In genomic region chr19:33868821-33869412, GRCh38 we compare ENCODE assay signal across 9 cellular contexts.
DNase-seq lines count a peak whose midpoint lies in the region; ATAC-seq and TF ChIP-seq lines count a peak whose summit lies in the region.
"Had no signal": no experiment of that assay in that cellular context is flagged by ENCODE, and none has a peak within 500 bp of the region (broad histone marks: within the 10 kb centered on the region; RNA-seq: fewer than 3 reads in every experiment).

No MANE protein-coding gene starts in this region.

- H3K27ac ChIP-seq in H9 (ENCODE audit: insufficient read length, low read depth, low read length) (no peak overlapping the region), gastrocnemius medialis (no peak overlapping the region)

- H3K79me2 ChIP-seq in H9 (ENCODE audit: insufficient read depth, low read length) = no peaks in the 10 kb centered on the region

- no peaks in the 10 kb centered on the region for H3K36me3 ChIP-seq in gastrocnemius medialis

- no peak overlapping the region for H4K5ac ChIP-seq in H9 (ENCODE audit: insufficient read length, low read depth, low read length)

- H3K18ac ChIP-seq in H9 (ENCODE audit: insufficient read length, low read depth, low read length) = peak overlapping the region; percentile 25

- H3K4ac ChIP-seq in H9 (ENCODE audit: low read depth, low read length) = no peak overlapping the region

- H3K4me1 Mint-ChIP-seq in H9 = peaks cover 16 to 20% of the 10 kb centered on the region in 2 experiments
- H3K4me1 Mint-ChIP-seq in brain = peaks cover 29% of the 10 kb centered on the region
- H3K4me1 Mint-ChIP-seq: activated CD4-positive, alpha-beta T cell treated with anti-CD3 and anti-CD28 coated beads for 36 hours had no signal

- intact Hi-C loops in gastrocnemius medialis (cut with DNase I; ENCODE audit: low total_unique reads) = no loop called here

- no peak overlapping the region for H3K4me2 ChIP-seq in H9 (ENCODE audit: insufficient read depth, insufficient read length, low read length)

- H3K4me3 Mint-ChIP-seq in H9 (peak overlapping the region in 1 of 2 experiments; percentile 23; a peak in 1 of 5 replicates), brain (peak overlapping the region; percentile 45 to 81 (median 74))
- H3K4me3 Mint-ChIP-seq: activated CD4-positive, alpha-beta T cell treated with anti-CD3 and anti-CD28 coated beads for 36 hours had no signal

- H3K27ac Mint-ChIP-seq in H9 (no peak overlapping the region), brain (peak overlapping the region; percentile 72 to 96 (median 93))
- H3K27ac Mint-ChIP-seq: activated CD4-positive, alpha-beta T cell treated with anti-CD3 and anti-CD28 coated beads for 36 hours had no signal

- H2BK20ac ChIP-seq in H9 (ENCODE audit: low read depth, low read length, poor library complexity, severe bottlenecking) = no peak overlapping the region

- ATAC-seq in gastrocnemius medialis (no peak), HG02840 (IDR thresholded peaks at IDR 0.05; ENCODE audit: low FRiP score, unreplicated experiment) (no peak)
- ATAC-seq: activated CD4-positive, alpha-beta T cell treated with anti-CD3 and anti-CD28 coated beads for 36 hours had no signal

- peak overlapping the region; percentile 11 for H3K9ac ChIP-seq in H9 (ENCODE audit: extremely low read depth, insufficient read length, low read length)

- no peak for TF ChIP-seq CTCF in H9 (conservative IDR thresholded peaks at IDR 0.05)
- no peak for TF ChIP-seq CTCF in brain (conservative IDR thresholded peaks at IDR 0.05)
- no peak for TF ChIP-seq CTCF in gastrocnemius medialis (IDR thresholded peaks at IDR 0.05 in 4 of 5, conservative IDR thresholded peaks at IDR 0.05 in 1 of 5)

- no peak overlapping the region for H4K8ac ChIP-seq in H9 (replicated peaks; ENCODE audit: insufficient read length, low read depth, low read length)

- H2AK5ac ChIP-seq in H9 (ENCODE audit: insufficient read length, low read length) = no peak overlapping the region

- H3K9me3 Mint-ChIP-seq in H9 (peaks cover 0 to 3% of the 10 kb centered on the region in 2 experiments; a peak in 3 of 5 replicates), brain (peaks cover 0 to 3% (median 0%) of the 10 kb centered on the region in 5 experiments)

- no peak overlapping the region for H4K91ac ChIP-seq in H9 (ENCODE audit: insufficient read length, low read depth, low read length)

- H3K23me2 ChIP-seq in H9 (ENCODE audit: insufficient read length, low read depth, low read length, poor library complexity, severe bottlenecking) = peaks cover 3% of the 10 kb centered on the region

- H3K23ac ChIP-seq in H9 (ENCODE audit: insufficient read length, low read depth, low read length) = no peak overlapping the region

- no peak overlapping the region for H3K56ac ChIP-seq in H9 (ENCODE audit: insufficient read length, low read depth, low read length)

- no peaks in the 10 kb centered on the region for H4K20me1 ChIP-seq in H9 (ENCODE audit: control insufficient read depth, insufficient read depth, insufficient read length)

- H3K4me3 ChIP-seq in gastrocnemius medialis = peak overlapping the region; percentile 1 to 38 (median 20)

- in situ Hi-C loops in gastrocnemius medialis (cut with MboI; ENCODE audit: low sequenced_read_pairs in 4 of 4) = no loop called here

- no peak overlapping the region for H2BK120ac ChIP-seq in H9 (ENCODE audit: low read depth, low read length, poor library complexity, severe bottlenecking)

- peaks cover 2% of the 10 kb centered on the region for H3K27me3 Mint-ChIP-seq in H9 (ENCODE audit: low read depth)
- H3K27me3 Mint-ChIP-seq in brain = peaks cover 4% of the 10 kb centered on the region

- peak; percentile 66 for DNase-seq in H9
- DNase-seq in iPS-NIHi11 (ENCODE audit: low spot score) = peak; percentile 71
- DNase-seq in gastrocnemius medialis = no peak
- DNase-seq in NCI-H146 (lab: John Stamatoyannopoulos, UW) = no peak
- no peak for DNase-seq in SKM-1 (lab: John Stamatoyannopoulos, UW; ENCODE audit: unreplicated experiment)
- no peak for DNase-seq in HCEC 1CT
- DNase-seq: activated CD4-positive, alpha-beta T cell treated with anti-CD3 and anti-CD28 coated beads for 36 hours had no signal

- H3K4me1 ChIP-seq in H9 (ENCODE audit: insufficient read depth, low read length) = no peaks in the 10 kb centered on the region
- no peaks in the 10 kb centered on the region for H3K4me1 ChIP-seq in gastrocnemius medialis

- H2AFZ ChIP-seq in H9 (ENCODE audit: low read length) = peak overlapping the region; percentile 61

- TF ChIP-seq POLR2A in gastrocnemius medialis (IDR thresholded peaks at IDR 0.05) = no peak

- H3K14ac ChIP-seq in H9 (ENCODE audit: insufficient read depth, low read length) = no peak overlapping the region; the same call in 1 of the 2 replicates

- WGBS in H9 (ENCODE audit: extremely low coverage, insufficient read length, low lambda C conversion rate) = no CpG with 5 or more reads among the region's 21 CpGs

- H3K36me3 Mint-ChIP-seq in H9 (ENCODE audit: insufficient read depth in 1 of 3, low read depth in 3 of 3) (no peaks in the 10 kb centered on the region), brain (no peaks in the 10 kb centered on the region)

- H3T11ph ChIP-seq in H9 (ENCODE audit: low read length) = no peak overlapping the region

- H2BK12ac ChIP-seq in H9 (ENCODE audit: insufficient read length, low read depth, low read length) = no peak overlapping the region

- no peaks in the 10 kb centered on the region for H3K27me3 ChIP-seq in H9 (ENCODE audit: insufficient read depth, low read length)
- H3K27me3 ChIP-seq in gastrocnemius medialis = no peaks in the 10 kb centered on the region

- no peak overlapping the region for H2BK5ac ChIP-seq in H9 (ENCODE audit: insufficient read length, low read length)

- H3K79me1 ChIP-seq in H9 (ENCODE audit: insufficient read depth, low read depth, low read length, poor library complexity, severe bottlenecking) = no peaks in the 10 kb centered on the region

- no peak overlapping the region; the same call in 1 of the 2 replicates for H2BK15ac ChIP-seq in H9 (ENCODE audit: low read depth, low read length)

- H3K9me3 ChIP-seq in H9 (ENCODE audit: control insufficient read depth, low read depth, low read length) = no peaks in the 10 kb centered on the region
- no peaks in the 10 kb centered on the region for H3K9me3 ChIP-seq in gastrocnemius medialis

Comparison
In these comparisons a context has a peak if more than half of its experiments do, and no peak if none do; other contexts are left out.
1. DNase-seq: peak in H9 (single experiment) and iPS-NIHi11 (single experiment); none in gastrocnemius medialis (0 of 2), NCI-H146 (single experiment), SKM-1 (single experiment) and HCEC 1CT (single experiment).
2. H3K27ac Mint-ChIP-seq: peak in brain (5 of 5); none in H9 (0 of 3).